ENCODE assay signal across 16 cellular contexts in genomic region chr1:235986869-235987268, GRCh38.
DNase-seq lines count a peak whose midpoint lies in the region; ATAC-seq, FAIRE-seq and TF ChIP-seq lines count a peak whose summit lies in the region.
"Had no signal": no experiment of that assay in that cellular context is flagged by ENCODE, and none has a peak within 500 bp of the region (broad histone marks: within the 10 kb centered on the region; RNA-seq: fewer than 3 reads in every experiment).

No MANE protein-coding gene starts in this region.

- no peaks in the 10 kb centered on the region for H3K9me2 ChIP-seq in hepatocyte (replicated peaks; ENCODE audit: insufficient read depth)

- H2AFZ ChIP-seq in hepatocyte: no peak overlapping the region
- H2AFZ ChIP-seq: GM23338 had no signal

- H3K27ac ChIP-seq in hepatocyte (peak overlapping the region; percentile 48), WERI-Rb-1 (no peak overlapping the region)
- H3K27ac ChIP-seq: KMS-11 had no signal

- WGBS in hepatocyte (ENCODE audit: low lambda C conversion rate, missing lambda C conversion rate): 86% methylated on average over 3 of the region's 3 CpGs

- ATAC-seq in GM21423 (IDR thresholded peaks at IDR 0.05; ENCODE audit: unreplicated experiment): peak; percentile 92
- peak; percentile 46 for ATAC-seq in HG03378 (IDR thresholded peaks at IDR 0.05; ENCODE audit: unreplicated experiment)
- ATAC-seq in HG03521 (IDR thresholded peaks at IDR 0.05; ENCODE audit: unreplicated experiment): no peak
- ATAC-seq: activated T-cell treated with anti-CD3 and anti-CD28 coated beads, Interleukin-2, amount 50 U/mL, for 4 hours; GM23338 had no signal

- H3K9me3 ChIP-seq in hepatocyte (ENCODE audit: low read depth) (no peaks in the 10 kb centered on the region), WERI-Rb-1 (ENCODE audit: severe bottlenecking) (peaks cover 8% of the 10 kb centered on the region)
- H3K9me3 ChIP-seq: transverse colon had no signal

- H3K27me3 ChIP-seq in hepatocyte (no peaks in the 10 kb centered on the region), WERI-Rb-1 (ENCODE audit: insufficient read depth, low read depth, severe bottlenecking) (no peaks in the 10 kb centered on the region)
- H3K27me3 ChIP-seq: transverse colon had no signal

- H4K20me1 ChIP-seq in hepatocyte (ENCODE audit: insufficient read depth, poor library complexity, severe bottlenecking): no peaks in the 10 kb centered on the region

- H3K4me1 ChIP-seq in hepatocyte (ENCODE audit: insufficient read depth): no peaks in the 10 kb centered on the region

- no peak overlapping the region for H3K4me2 ChIP-seq in hepatocyte
- H3K4me2 ChIP-seq: GM23338, KMS-11 had no signal

- H3K4me3 ChIP-seq in hepatocyte (no peak overlapping the region), WERI-Rb-1 (ENCODE audit: low read depth, low read length) (no peak overlapping the region)
- H3K4me3 ChIP-seq: GM23338, transverse colon had no signal

- no peak for TF ChIP-seq CTCF in hepatocyte (IDR thresholded peaks at IDR 0.05; ENCODE audit: poor library complexity)
- TF ChIP-seq CTCF in WERI-Rb-1 (IDR thresholded peaks at IDR 0.05; ENCODE audit: low read depth, low read length): no peak

- H3K36me3 ChIP-seq in hepatocyte (replicated peaks; ENCODE audit: insufficient read depth, low read depth): no peaks in the 10 kb centered on the region
- H3K36me3 ChIP-seq in WERI-Rb-1: no peaks in the 10 kb centered on the region

- peak; percentile 70 for FAIRE-seq in GM18507 (lab: Jason Lieb, UNC)

- no peak for DNase-seq in GM18507 (ENCODE audit: extremely low spot score, insufficient read length, low read depth)
- no peak for DNase-seq in hepatocyte (ENCODE audit: low spot score)
- no peak for DNase-seq in DMS 273 (lab: John Stamatoyannopoulos, UW; ENCODE audit: unreplicated experiment)
- DNase-seq in dedifferentiated amniotic fluid mesenchymal stem cell (ENCODE audit: extremely low spot score): no peak
- DNase-seq in WERI-Rb-1: no peak
- DNase-seq: activated CD4-positive, alpha-beta T cell treated with anti-CD3 and anti-CD28 coated beads for 48 hours; activated T-cell treated with anti-CD3 and anti-CD28 coated beads, Interleukin-2, amount 50 U/mL, for 4 hours; DMS 273 treated with DMSO at 0.1 percent for 48 hours; NCI-H510A; stimulated activated CD4-positive, alpha-beta T cell treated with anti-CD3 and anti-CD28 coated beads, Interleukin-2, amount 100 ng/mL, for 24 hours; transverse colon had no signal

- H3K79me2 ChIP-seq in hepatocyte: no peaks in the 10 kb centered on the region
